In genomic region chr22:23218867-23219251, GRCh38 we compare ENCODE assay signal across 8 cellular contexts. TPM values are rescaled to one million over a fixed set of nuclear protein-coding genes. Genes with fewer than 3 reads are reported as not detected.
DNase-seq lines count a peak whose midpoint lies in the region; ATAC-seq, FAIRE-seq and TF ChIP-seq lines count a peak whose summit lies in the region.

No MANE protein-coding gene starts in this region.

- H3K4me3 ChIP-seq in A673 (ENCODE audit: low read depth, low read length, poor library complexity, severe bottlenecking) (no peak overlapping the region), esophagus squamous epithelium (no peak overlapping the region), pancreas (no peak overlapping the region), testis (no peak overlapping the region)

- H3K9me3 Mint-ChIP-seq in HFFc6 = no peaks in the 10 kb centered on the region

- no peaks in the 10 kb centered on the region for H3K36me3 ChIP-seq in A673 (ENCODE audit: insufficient read depth, low read length, poor library complexity, severe bottlenecking)
- H3K36me3 ChIP-seq in esophagus squamous epithelium = no peaks in the 10 kb centered on the region
- no peaks in the 10 kb centered on the region for H3K36me3 ChIP-seq in pancreas
- no peaks in the 10 kb centered on the region for H3K36me3 ChIP-seq in testis (ENCODE audit: low read depth, missing control alignments)

- FAIRE-seq in pancreas (lab: Jason Lieb, UNC) (no peak), frontal cortex (lab: Jason Lieb, UNC) (no peak)

- peaks cover 45% of the 10 kb centered on the region for H3K4me1 ChIP-seq in A673 (ENCODE audit: insufficient read depth, low read length, poor library complexity, severe bottlenecking)
- H3K4me1 ChIP-seq in esophagus squamous epithelium = peaks cover 48 to 99% (median 90%) of the 10 kb centered on the region in 3 donors
- H3K4me1 ChIP-seq in pancreas = peaks cover 8 to 76% (median 17%) of the 10 kb centered on the region in 3 donors
- peaks cover 44% of the 10 kb centered on the region for H3K4me1 ChIP-seq in testis

- peaks cover 3% of the 10 kb centered on the region for H3K36me3 Mint-ChIP-seq in HFFc6 (ENCODE audit: low read depth)

- peaks cover 70% of the 10 kb centered on the region for H3K4me1 Mint-ChIP-seq in HFFc6 (ENCODE audit: low read depth)

- H3K9me3 ChIP-seq in A673 (ENCODE audit: low read depth, low read length, poor library complexity, severe bottlenecking) = no peaks in the 10 kb centered on the region
- H3K9me3 ChIP-seq in esophagus squamous epithelium = no peaks in the 10 kb centered on the region
- H3K9me3 ChIP-seq in pancreas = no peaks in the 10 kb centered on the region
- H3K9me3 ChIP-seq in testis = no peaks in the 10 kb centered on the region

- TF ChIP-seq POLR2A in esophagus squamous epithelium (IDR thresholded peaks at IDR 0.05) = no peak
- TF ChIP-seq POLR2A in testis (IDR thresholded peaks at IDR 0.05) = no peak

- intact Hi-C loops in A673 (cut with micrococcal nuclease; ENCODE audit: unreplicated experiment) (no loop called here), esophagus squamous epithelium (cut with DNase I) (no loop called here), pancreas (cut with DNase I) (no loop called here), testis (cut with DNase I; ENCODE audit: low total_unique reads) (no loop called here)

- peak overlapping the region; percentile 11; the same call in 1 of the 2 replicates for H3K4me3 Mint-ChIP-seq in HFFc6

- CTCF ChIA-PET in A673 (lab: Charles Lee) = interaction anchor here (0.6 kb wide), 1 partner anchor 72 kb away, joined by 3 read pairs; no protein-coding TSS in a partner anchor

- 43 to 52% methylated on average over 7 to 11 of the region's 11 CpGs for WGBS in esophagus squamous epithelium, 2 donors
- 43 to 52% methylated on average over 11 of the region's 11 CpGs for WGBS in pancreas, 2 donors
- WGBS in testis, 2 donors = 42 to 50% methylated on average over 4 to 11 of the region's 11 CpGs

- peak overlapping the region; percentile 33; the same call in 1 of the 2 replicates for H3K27ac Mint-ChIP-seq in HFFc6

- BruUV-seq in A673 (replicated peaks; lab: Mats Ljungman, UMichigan) = no TSS peak

- H3K27ac ChIP-seq in A673 (ENCODE audit: low read depth, low read length, poor library complexity, severe bottlenecking) = peak overlapping the region; percentile 49
- H3K27ac ChIP-seq in esophagus squamous epithelium = peak overlapping the region in 3 of 4 donors; percentile 44 to 79 (median 66)
- H3K27ac ChIP-seq in pancreas = peak overlapping the region; percentile 7 to 73 (median 50)
- peak overlapping the region in 1 of 2 donors; percentile 3 for H3K27ac ChIP-seq in testis

- peak; percentile 53 to 74 (median 62) for ATAC-seq in pancreas

- POLR2A ChIA-PET in A673 (lab: Charles Lee; ENCODE audit: low non-redundant PET) = no interaction called here

- DNase-seq in A673 (ENCODE audit: low spot score) (peak; percentile 42), HFFc6 (no peak), esophagus squamous epithelium (lab: John Stamatoyannopoulos, UW) (no peak), pancreas (peak; percentile 39 to 79 (median 58)), frontal cortex (ENCODE audit: low spot score in 2 of 2) (no peak), NCI-H1930 (lab: John Stamatoyannopoulos, UW) (no peak), testis (no peak)

- peaks cover 1% of the 10 kb centered on the region for H3K27me3 Mint-ChIP-seq in HFFc6 (ENCODE audit: insufficient read depth)

- TF ChIP-seq CTCF in A673 (conservative IDR thresholded peaks at IDR 0.05; ENCODE audit: low read depth, low read length) (no peak), HFFc6 (IDR thresholded peaks at IDR 0.05) (no peak), esophagus squamous epithelium (IDR thresholded peaks at IDR 0.05) (no peak), pancreas (IDR thresholded peaks at IDR 0.05) (no peak), testis (IDR thresholded peaks at IDR 0.05) (no peak)

- H3K27me3 ChIP-seq in A673 (replicated peaks; ENCODE audit: insufficient read depth, low read depth, low read length, poor library complexity) = no peaks in the 10 kb centered on the region
- no peaks in the 10 kb centered on the region for H3K27me3 ChIP-seq in esophagus squamous epithelium
- no peaks in the 10 kb centered on the region for H3K27me3 ChIP-seq in pancreas
- no peaks in the 10 kb centered on the region for H3K27me3 ChIP-seq in testis

TF ChIP-seq in PFSK-1, 5 proteins besides CTCF, POLR2A, EP300 and RAD21:
- TF ChIP-seq FOXP2 (optimal IDR thresholded peaks at IDR 0.05; ENCODE audit: borderline replicate concordance, extremely low read depth, extremely low read length, insufficient read depth) (peak; percentile 99), SIN3A (IDR thresholded peaks at IDR 0.05; ENCODE audit: borderline replicate concordance, insufficient read depth, low read length) (no peak)

RNA-seq across cellular contexts. Expression of gene BCR, which starts 38.5 kb away (rescaled TPM):
- total RNA-seq in A673 (2021) = 62.5 and 63.1 TPM in 2 replicates
- total RNA-seq in HFFc6 (2021; fragmentation: NEBNext Ultra II Directional; extraction: Animal tissue kit (Norgen Biotek cat#: 25700)) = 10 to 100 TPM; 28.0 to 41.3 (median 31.3) TPM
- polyA plus RNA-seq in PFSK-1 (2012; ENCODE audit: insufficient read length, low read depth) = 53.5 TPM
- total RNA-seq in esophagus squamous epithelium = 10 to 100 TPM; 38.7 to 50.0 (median 47.5) TPM
- 10 to 100 TPM; 17.1 to 35.9 (median 20.5) TPM for total RNA-seq in pancreas
- 10 to 100 TPM; 15.5 to 16.5 TPM for polyA plus RNA-seq in pancreas
- 46.1 TPM for total RNA-seq in frontal cortex
- total RNA-seq in testis = 100 to 1,000 TPM; 105 to 108 TPM
- polyA plus RNA-seq in testis (ENCODE audit: insufficient read depth, low read depth, low replicate concordance) = 52.5 TPM

Comparison
In these comparisons a context has a peak if more than half of its experiments do, and no peak if none do; other contexts are left out.
1. DNase-seq: peak in A673 (single experiment) and pancreas (6 of 6); none in HFFc6 (single experiment), esophagus squamous epithelium (single experiment), frontal cortex (0 of 2), NCI-H1930 (0 of 2) and testis (single experiment).